In the genomic region with DNA sequence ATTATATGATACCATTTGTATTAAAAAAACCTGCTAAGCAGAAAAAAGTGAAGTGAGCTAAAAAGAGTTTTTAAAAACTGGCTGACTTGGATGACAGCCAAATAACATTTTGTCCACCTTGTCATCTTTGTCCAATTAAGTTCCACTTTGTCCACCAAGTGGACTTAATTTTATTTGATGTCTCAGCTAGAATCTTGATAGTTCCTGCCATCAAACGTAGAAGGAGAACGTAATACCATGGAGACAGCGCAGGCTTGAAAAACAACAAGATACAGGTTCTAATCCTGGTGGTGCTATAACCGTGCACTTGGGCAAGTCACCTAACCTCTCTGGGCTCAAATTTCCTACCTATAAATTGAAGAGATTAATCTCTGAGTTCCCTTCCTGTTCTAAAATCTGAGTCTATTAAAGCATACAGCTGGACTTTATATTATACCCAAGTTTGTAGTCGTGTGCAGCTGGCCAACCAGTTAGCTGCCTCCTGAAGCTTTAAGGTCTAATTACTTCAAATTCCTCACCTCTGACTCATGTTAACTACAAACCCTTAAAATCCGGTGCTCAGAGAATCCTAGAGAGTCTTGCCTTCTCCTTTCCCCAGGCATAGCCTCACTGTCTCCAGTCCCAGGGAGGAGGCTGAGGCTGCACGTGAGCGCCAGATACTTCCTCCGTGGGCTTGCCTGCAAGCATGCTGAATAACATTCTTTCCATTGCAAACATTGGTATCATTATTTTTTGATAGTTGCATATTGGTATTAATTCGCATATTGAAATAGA, we compare ENCODE assay signal across 1 cellular context.
TF ChIP-seq lines count a peak whose summit lies in the region.

No MANE protein-coding gene starts in this region.

TF ChIP-seq in endothelial cell of umbilical vein, 7 proteins besides CTCF, POLR2A, EP300 and RAD21:
- TF ChIP-seq FOS (IDR thresholded peaks at IDR 0.05; ENCODE audit: borderline replicate concordance, insufficient read depth, low read length) (peak; percentile 25), EZH2 (IDR thresholded peaks at IDR 0.05; ENCODE audit: borderline replicate concordance, low read depth, low read length, severe bottlenecking) (no peak)
